ENCODE assay signal across 12 cellular contexts in the genomic region with DNA sequence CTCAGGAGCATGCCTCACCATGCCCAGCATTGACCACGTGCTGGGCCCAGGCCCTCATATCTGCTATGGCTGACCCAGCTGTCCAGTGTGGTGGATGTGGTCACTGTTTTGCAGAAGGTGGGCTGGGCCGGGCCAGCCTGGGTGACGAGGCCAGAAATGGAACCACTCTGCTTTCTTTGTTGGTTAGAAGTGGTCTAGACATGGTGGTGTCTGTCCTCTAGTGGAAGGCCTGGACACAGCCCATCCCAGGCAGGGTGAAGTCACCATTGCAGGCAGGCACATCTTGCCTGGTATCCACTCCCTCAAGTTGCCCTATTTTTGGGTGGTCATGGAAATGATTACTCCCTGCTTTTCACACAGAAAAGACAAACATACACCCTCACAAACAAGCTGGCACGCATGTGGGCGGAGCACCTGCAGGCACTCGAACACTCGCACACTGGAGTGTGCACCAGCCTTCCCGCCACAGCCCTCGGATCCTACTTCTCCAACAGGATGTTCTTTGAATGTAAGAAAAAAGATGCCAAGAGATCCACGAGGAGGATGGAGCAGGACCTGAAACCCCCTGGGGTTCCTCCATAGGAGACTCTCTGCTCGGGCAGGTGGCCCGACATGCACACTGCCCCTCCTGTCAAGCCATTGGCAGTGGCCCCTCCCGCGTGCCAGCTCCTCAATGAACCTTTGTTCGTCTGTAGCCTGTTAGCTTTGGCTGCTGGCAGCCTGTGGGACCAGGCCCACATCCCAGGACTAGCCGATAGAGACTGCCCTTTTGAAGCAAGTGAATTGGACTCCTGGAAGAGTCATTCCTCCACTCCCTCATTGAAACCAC. TPM values are rescaled to one million over a fixed set of nuclear protein-coding genes. Genes with fewer than 3 reads are reported as not detected.
A peak's percentile ranks its signal among the peaks of the same experiment; 100 is the strongest.
DNase-seq lines count a peak whose midpoint lies in the region; ATAC-seq, FAIRE-seq and TF ChIP-seq lines count a peak whose summit lies in the region.
"Had no signal": no experiment of that assay in that cellular context is flagged by ENCODE, and none has a peak within 500 bp of the region (broad histone marks: within the 10 kb centered on the region; RNA-seq: fewer than 3 reads in every experiment).

No MANE protein-coding gene starts in this region.

- H3K4me3 ChIP-seq in Loucy (ENCODE audit: low read length, poor library complexity, severe bottlenecking), result no peak overlapping the region
- no peak overlapping the region for H3K4me3 ChIP-seq in right cardiac atrium (ENCODE audit: low read length)
- H3K4me3 ChIP-seq in gastrocnemius medialis, result no peak overlapping the region
- no peak overlapping the region for H3K4me3 ChIP-seq in PC-3 (ENCODE audit: low read length)
- H3K4me3 ChIP-seq: lung had no signal

- TF ChIP-seq POLR2A in gastrocnemius medialis (IDR thresholded peaks at IDR 0.05) (no peak), GM12891 (IDR thresholded peaks at IDR 0.05; ENCODE audit: low read depth, low read length) (no peak)

- peaks cover 40% of the 10 kb centered on the region; the same call in 1 of the 2 replicates for H3K79me2 ChIP-seq in Loucy (ENCODE audit: insufficient read depth, low read length)
- peaks cover 66% of the 10 kb centered on the region for H3K79me2 ChIP-seq in PC-3 (ENCODE audit: low read length)

- H3K9me3 Mint-ChIP-seq in activated T-helper 17 cell treated with anti-CD3 and anti-CD28 coated beads, Interleukin-2, amount 50 U/mL, for 72 hours, result no peaks in the 10 kb centered on the region

- WGBS in right cardiac atrium, result 72% methylated on average over 16 of the region's 16 CpGs

- H3K27me3 ChIP-seq in Loucy (ENCODE audit: insufficient read depth, low read length, poor library complexity, severe bottlenecking), result no peaks in the 10 kb centered on the region
- H3K27me3 ChIP-seq in right cardiac atrium (ENCODE audit: control insufficient read depth, insufficient read depth), result no peaks in the 10 kb centered on the region
- H3K27me3 ChIP-seq in gastrocnemius medialis, result no peaks in the 10 kb centered on the region
- H3K27me3 ChIP-seq in PC-3 (ENCODE audit: low read length), result no peaks in the 10 kb centered on the region

- H3K4me1 Mint-ChIP-seq in activated T-helper 17 cell treated with anti-CD3 and anti-CD28 coated beads, Interleukin-2, amount 50 U/mL, for 72 hours, result peaks cover 7% of the 10 kb centered on the region

- H3K36me3 ChIP-seq in Loucy (ENCODE audit: insufficient read depth, low read length) (peaks cover 10% of the 10 kb centered on the region; the same call in 1 of the 2 replicates), gastrocnemius medialis (no peaks in the 10 kb centered on the region), PC-3 (ENCODE audit: low read depth, low read length) (no peaks in the 10 kb centered on the region; the same call in 1 of the 2 replicates)

- H4K20me1 ChIP-seq in Loucy (ENCODE audit: insufficient read depth, low read length, poor library complexity, severe bottlenecking), result no peaks in the 10 kb centered on the region
- H4K20me1 ChIP-seq in PC-3 (ENCODE audit: low read length), result 0 out of 2 replicates have a peak, but pooled peaks cover 2% of the 10 kb centered on the region

- CTCF ChIA-PET in PC-3 (lab: Charles Lee), result no interaction called here

- H3K9ac ChIP-seq in Loucy (ENCODE audit: low read depth, low read length, poor library complexity, severe bottlenecking), result no peak overlapping the region
- H3K9ac ChIP-seq in PC-3 (ENCODE audit: low read length), result no peak overlapping the region

- H3K9me2 ChIP-seq in Loucy (replicated peaks; ENCODE audit: low read depth, low read length), result no peaks in the 10 kb centered on the region
- H3K9me2 ChIP-seq in PC-3 (replicated peaks; ENCODE audit: low read length), result no peaks in the 10 kb centered on the region

- H2AFZ ChIP-seq in Loucy (ENCODE audit: low read length) (no peak overlapping the region), PC-3 (ENCODE audit: low read length) (no peak overlapping the region)

- FAIRE-seq in GM12891 (lab: Jason Lieb, UNC), result no peak
- FAIRE-seq: colon had no signal

- H3K27ac Mint-ChIP-seq in activated T-helper 17 cell treated with anti-CD3 and anti-CD28 coated beads, Interleukin-2, amount 50 U/mL, for 72 hours, result peak overlapping the region; percentile 53

- H3K4me1 ChIP-seq in Loucy (ENCODE audit: insufficient read depth, low read length, poor library complexity, severe bottlenecking), result no peaks in the 10 kb centered on the region
- no peaks in the 10 kb centered on the region for H3K4me1 ChIP-seq in right cardiac atrium (ENCODE audit: control insufficient read depth, insufficient read depth, low read length)
- peaks cover 44 to 69% of the 10 kb centered on the region in 2 donors for H3K4me1 ChIP-seq in gastrocnemius medialis
- peaks cover 9% of the 10 kb centered on the region for H3K4me1 ChIP-seq in PC-3 (ENCODE audit: insufficient read depth, low read length)

- H3K36me3 Mint-ChIP-seq in activated T-helper 17 cell treated with anti-CD3 and anti-CD28 coated beads, Interleukin-2, amount 50 U/mL, for 72 hours (ENCODE audit: low read depth), result no peaks in the 10 kb centered on the region

- BruUV-seq in PC-3 (replicated peaks; lab: Mats Ljungman, UMichigan), result no TSS peak

- no peak for ATAC-seq in activated T-helper 17 cell treated with anti-CD3 and anti-CD28 coated beads, Interleukin-2, amount 50 U/mL, for 72 hours (replicated peaks)
- ATAC-seq in right cardiac atrium (peak; percentile 48 to 50), gastrocnemius medialis (peak in 1 of 2 donors; percentile 32), PC-3 (no peak), GM19397 (IDR thresholded peaks at IDR 0.05; ENCODE audit: unreplicated experiment) (no peak)

- no peak overlapping the region for H3K4me2 ChIP-seq in Loucy (ENCODE audit: low read depth, low read length, poor library complexity, severe bottlenecking)
- no peak overlapping the region for H3K4me2 ChIP-seq in PC-3 (ENCODE audit: low read length)

- intact Hi-C loops in right cardiac atrium (cut with DNase I), result no loop called here
- intact Hi-C loops in gastrocnemius medialis (cut with DNase I; ENCODE audit: low total_unique reads), result no loop called here
- intact Hi-C loops in PC-3 (cut with micrococcal nuclease), result no loop called here

- H3F3A ChIP-seq in Loucy (ENCODE audit: low read depth), result no peaks in the 10 kb centered on the region
- H3F3A ChIP-seq in PC-3 (ENCODE audit: low read length, unreplicated experiment), result peaks cover under 1% of the 10 kb centered on the region

- DNase-seq in right cardiac atrium (peak in 2 of 3 donors; percentile 60 to 69), gastrocnemius medialis (peak in 1 of 2 donors; percentile 56), PC-3 (no peak), GM12891 (ENCODE audit: insufficient read length, low spot score) (no peak)
- no peak for DNase-seq in stimulated activated CD4-positive, alpha-beta T cell treated with anti-CD3 and anti-CD28 coated beads, Interleukin-4, amount 100 ng/mL, for 24 hours
- DNase-seq: activated CD4-positive, alpha-beta T cell treated with anti-CD3 and anti-CD28 coated beads, Interleukin-2, amount 50 U/mL, for 1 hour; GDM1 had no signal

- no peak overlapping the region for H3K4me3 Mint-ChIP-seq in activated T-helper 17 cell treated with anti-CD3 and anti-CD28 coated beads, Interleukin-2, amount 50 U/mL, for 72 hours

- in situ Hi-C loops in gastrocnemius medialis (cut with MboI; ENCODE audit: low sequenced_read_pairs in 4 of 4), result no loop called here

- POLR2A ChIA-PET in PC-3 (lab: Charles Lee; ENCODE audit: unreplicated experiment), result interaction anchor here (1.1 kb wide), 1 partner anchor 39 kb away, joined by 3 read pairs; no protein-coding TSS in a partner anchor

- peak; percentile 22; the same call in 1 of the 2 replicates for TF ChIP-seq CTCF in Loucy (conservative IDR thresholded peaks at IDR 0.05; ENCODE audit: low read length)
- peak in 2 of 5 experiments; percentile 33 to 41 for TF ChIP-seq CTCF in gastrocnemius medialis (IDR thresholded peaks at IDR 0.05 in 4 of 5, conservative IDR thresholded peaks at IDR 0.05 in 1 of 5)
- no peak for TF ChIP-seq CTCF in PC-3 (conservative IDR thresholded peaks at IDR 0.05; ENCODE audit: low read depth, low read length)

- H3K9me3 ChIP-seq in Loucy (ENCODE audit: insufficient read depth, low read depth, low read length) (no peaks in the 10 kb centered on the region), right cardiac atrium (ENCODE audit: control insufficient read depth, low read length) (no peaks in the 10 kb centered on the region), gastrocnemius medialis (no peaks in the 10 kb centered on the region), PC-3 (ENCODE audit: low read length) (no peaks in the 10 kb centered on the region)

- H3K27ac ChIP-seq in right cardiac atrium (ENCODE audit: low read length) (no peak overlapping the region), gastrocnemius medialis (peak overlapping the region; percentile 66 to 97 (median 94)), PC-3 (ENCODE audit: low read length) (no peak overlapping the region)

- H3K27me3 Mint-ChIP-seq in activated T-helper 17 cell treated with anti-CD3 and anti-CD28 coated beads, Interleukin-2, amount 50 U/mL, for 72 hours, result no peaks in the 10 kb centered on the region

TF ChIP-seq in GM12891, 5 proteins besides CTCF, POLR2A, EP300 and RAD21:
- no peak for TF ChIP-seq POU2F2 (IDR thresholded peaks at IDR 0.05; ENCODE audit: low read depth, low read length)
- TF ChIP-seq TAF1 (IDR thresholded peaks at IDR 0.05; ENCODE audit: low read depth, low read length), result no peak
- TF ChIP-seq POLR2AphosphoS5 (IDR thresholded peaks at IDR 0.05; ENCODE audit: low read depth, low read length), result no peak
- TF ChIP-seq SPI1 (IDR thresholded peaks at IDR 0.05; ENCODE audit: low read depth, low read length), result no peak
- TF ChIP-seq PAX5 (IDR thresholded peaks at IDR 0.05; ENCODE audit: insufficient read depth, low read length, severe bottlenecking), result no peak

RNA-seq across cellular contexts. Expression of a gene that starts 38.4 kb away (rescaled TPM):
- total RNA-seq in activated T-helper 17 cell treated with anti-CD3 and anti-CD28 coated beads, Interleukin-2, amount 50 U/mL, for 72 hours, result 10 to 100 TPM; 19.7 to 28.9 TPM
- 10 to 100 TPM; 28.8 to 36.0 (median 33.9) TPM for total RNA-seq in right cardiac atrium
- 26.4 TPM for polyA plus RNA-seq in right cardiac atrium
- total RNA-seq in gastrocnemius medialis, result 10 to 100 TPM; 36.6 to 89.4 (median 79.7) TPM
- 16.7 and 21.8 TPM in 2 replicates for total RNA-seq in PC-3 (2014; rRNA removed)
- 4.6 TPM for polyA plus RNA-seq in GM12891 (2012; ENCODE audit: low read depth, missing spikeins)

RNA-seq across cellular contexts. Expression of a gene that starts 57.1 kb away (rescaled TPM):
- not detected for total RNA-seq in activated T-helper 17 cell treated with anti-CD3 and anti-CD28 coated beads, Interleukin-2, amount 50 U/mL, for 72 hours
- total RNA-seq in right cardiac atrium, result not detected
- not detected for polyA plus RNA-seq in right cardiac atrium
- not detected for total RNA-seq in gastrocnemius medialis
- not detected in 2 replicates for total RNA-seq in PC-3 (2014; rRNA removed)
- not detected for polyA plus RNA-seq in GM12891 (2012; ENCODE audit: low read depth, missing spikeins)
- total RNA-seq: lung had no signal
- polyA plus RNA-seq: lung had no signal

Comparison
In these comparisons a context has a peak if more than half of its experiments do, and no peak if none do; other contexts are left out.
1. ATAC-seq: peak in right cardiac atrium (2 of 2); none in activated T-helper 17 cell treated with anti-CD3 and anti-CD28 coated beads, Interleukin-2, amount 50 U/mL, for 72 hours (single experiment), PC-3 (single experiment) and GM19397 (single experiment).
2. DNase-seq: peak in right cardiac atrium (2 of 3); none in stimulated activated CD4-positive, alpha-beta T cell treated with anti-CD3 and anti-CD28 coated beads, Interleukin-4, amount 100 ng/mL, for 24 hours (single experiment), PC-3 (single experiment) and GM12891 (single experiment).
3. H3K27ac ChIP-seq: peak in gastrocnemius medialis (4 of 4); none in right cardiac atrium (single experiment) and PC-3 (single experiment).